ENCODE assay signal across 11 cellular contexts in genomic region chr10:61812052-61812721, GRCh38.
DNase-seq lines count a peak whose midpoint lies in the region; ATAC-seq and TF ChIP-seq lines count a peak whose summit lies in the region.
"Had no signal": no experiment of that assay in that cellular context is flagged by ENCODE, and none has a peak within 500 bp of the region (broad histone marks: within the 10 kb centered on the region; RNA-seq: fewer than 3 reads in every experiment).

No MANE protein-coding gene starts in this region.

- DNase-seq in GM10266 (ENCODE audit: extremely low spot score) (peak; percentile 15), OCI-M1 (lab: John Stamatoyannopoulos, UW) (peak; percentile 72), DMS114 treated with DMSO at 0.1 percent for 48 hours (lab: John Stamatoyannopoulos, UW; ENCODE audit: unreplicated experiment) (no peak), EL (no peak), SKM-1 treated with dmso at 0.1 percent for 144 hours (lab: John Stamatoyannopoulos, UW; ENCODE audit: unreplicated experiment) (no peak), ecto neural progenitor cell (ENCODE audit: low spot score) (no peak)
- DNase-seq: CD8-positive, alpha-beta memory T cell; dorsolateral prefrontal cortex; NCI-H1092 treated with DMSO at 0.1 percent for 48 hours had no signal

- ATAC-seq in GM18870 (IDR thresholded peaks at IDR 0.05; ENCODE audit: unreplicated experiment) (peak; percentile 62), HG02798 (IDR thresholded peaks at IDR 0.05; ENCODE audit: poor library complexity, unreplicated experiment) (peak; percentile 75)

- TF ChIP-seq CTCF in GM10266 (IDR thresholded peaks at IDR 0.05; ENCODE audit: control insufficient read depth, insufficient read depth, low read depth, missing control alignments): no peak

Comparison
In these comparisons a context has a peak if more than half of its experiments do, and no peak if none do; other contexts are left out.
1. DNase-seq: peak in GM10266 (single experiment) and OCI-M1 (single experiment); none in DMS114 treated with DMSO at 0.1 percent for 48 hours (single experiment), EL (single experiment), SKM-1 treated with dmso at 0.1 percent for 144 hours (single experiment) and ecto neural progenitor cell (single experiment).